ENCODE assay signal across 31 cellular contexts in the genomic region with DNA sequence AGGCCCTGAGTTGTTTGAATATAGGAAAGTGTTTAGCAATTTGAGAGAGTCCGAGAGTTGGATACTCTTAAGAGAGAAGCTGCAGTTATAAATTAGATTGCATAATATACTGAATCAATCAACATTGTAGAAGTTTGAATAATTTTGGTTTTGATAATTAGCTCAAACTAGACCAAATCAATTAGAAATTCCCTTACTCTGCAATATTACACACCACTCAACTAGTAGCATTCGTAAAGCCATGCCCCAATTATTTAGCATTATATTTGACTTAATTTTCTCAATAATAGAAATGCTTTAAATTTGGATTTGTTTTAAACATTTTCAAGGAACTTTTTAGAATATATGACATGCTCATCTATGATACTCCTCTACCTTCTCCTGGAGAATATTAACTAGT.
"Had no signal": no experiment of that assay in that cellular context is flagged by ENCODE, and none has a peak within 500 bp of the region (broad histone marks: within the 10 kb centered on the region; RNA-seq: fewer than 3 reads in every experiment).

No MANE protein-coding gene starts in this region.

- H3K27ac ChIP-seq: ascending aorta, breast epithelium, cardiac muscle cell, colonic mucosa, epithelial cell of prostate, esophagus squamous epithelium, gastroesophageal sphincter, heart right ventricle, WERI-Rb-1 had no signal

- H3K36me3 ChIP-seq: breast epithelium, colonic mucosa had no signal

- H3K4me1 ChIP-seq: ascending aorta, breast epithelium, colonic mucosa, esophagus squamous epithelium had no signal

- DNase-seq: activated B cell treated with CpG ODN at 0.5 μM for 24 hours; activated CD4-positive, alpha-beta T cell treated with anti-CD3 and anti-CD28 coated beads for 48 hours; activated CD4-positive, alpha-beta T cell treated with anti-CD3 and anti-CD28 coated beads, Interleukin-2, amount 50 U/mL, for 1 hour; activated CD4-positive, alpha-beta T cell treated with anti-CD3 and anti-CD28 coated beads, Interleukin-2, amount 50 U/mL, for 48 hours; activated CD8-positive, alpha-beta memory T cell treated with anti-CD3 and anti-CD28 coated beads for 24 hours; activated CD8-positive, alpha-beta T cell treated with anti-CD3 and anti-CD28 coated beads for 36 hours; activated effector memory CD4-positive, alpha-beta T cell treated with Interleukin-2 at 50 U/mL for 16 hours; activated gamma-delta T cell treated with Interleukin-2 at 50 U/mL for 16 hours; activated naive CD4-positive, alpha-beta T cell treated with anti-CD3 and anti-CD28 coated beads, Interleukin-2, amount 50 U/mL, for 16 hours; activated naive CD4-positive, alpha-beta T cell treated with Interleukin-2 at 50 U/mL for 16 hours; activated naive CD8-positive, alpha-beta T cell treated with anti-CD3 and anti-CD28 coated beads, Interleukin-2, amount 10 ng/mL, durations not matched to agents 7 days and 5 days; activated T-cell treated with anti-CD3 and anti-CD28 coated beads, Interleukin-2, amount 50 U/mL, for 4 hours; central memory CD4-positive, alpha-beta T cell; cerebellar nuclear complex; colonic mucosa; effector CD8-positive, alpha-beta T cell; esophagus squamous epithelium; foreskin melanocyte; heart right ventricle; T-helper 17 cell; T1000; WERI-Rb-1 had no signal

- H3K27me3 ChIP-seq: ascending aorta, breast epithelium, cardiac muscle cell, colonic mucosa, esophagus squamous epithelium, gastroesophageal sphincter, heart right ventricle had no signal

- FAIRE-seq: endometrium, endothelial cell of umbilical vein had no signal

- H3K9me3 ChIP-seq: ascending aorta, breast epithelium, colonic mucosa, esophagus squamous epithelium, gastroesophageal sphincter, heart right ventricle had no signal

- ATAC-seq: activated CD4-positive, CD25-positive, alpha-beta regulatory T cell treated with anti-CD3 and anti-CD28 coated beads, Interleukin-2, amount 50 U/mL, for 24 hours; activated CD8-positive, alpha-beta T cell treated with anti-CD3 and anti-CD28 coated beads for 36 hours; activated T-cell treated with anti-CD3 and anti-CD28 coated beads, Interleukin-2, amount 50 U/mL, for 4 hours; activated T-helper 17 cell treated with anti-CD3 and anti-CD28 coated beads, Interleukin-2, amount 50 U/mL, for 72 hours; gastroesophageal sphincter; heart right ventricle; T-helper 17 cell had no signal

- H3K4me3 ChIP-seq: ascending aorta, breast epithelium, cardiac muscle cell, colonic mucosa, esophagus squamous epithelium, gastroesophageal sphincter, heart right ventricle had no signal
